25 cellular contexts compared by ENCODE assay signal in the genomic region with DNA sequence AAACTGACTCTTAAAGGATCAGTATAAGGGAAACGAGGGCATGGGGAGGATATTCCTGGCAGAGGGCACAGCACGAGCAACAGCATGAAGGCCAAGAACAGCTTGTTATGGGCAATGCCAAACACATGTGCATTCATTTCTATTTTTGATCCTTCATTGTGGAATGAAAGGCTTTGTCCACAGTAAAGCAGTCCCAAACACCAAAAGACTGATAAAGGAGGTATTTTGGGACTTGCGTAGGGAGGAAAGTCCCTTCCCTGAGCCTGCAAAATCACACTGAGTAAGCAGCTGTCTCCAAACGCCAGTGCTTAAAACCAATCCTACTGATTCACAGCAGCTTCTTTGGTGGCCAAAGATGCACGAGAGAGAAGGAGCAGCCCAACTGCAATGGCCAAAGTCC.
DNase-seq lines count a peak whose midpoint lies in the region; ATAC-seq and TF ChIP-seq lines count a peak whose summit lies in the region.
"Had no signal": no experiment of that assay in that cellular context is flagged by ENCODE, and none has a peak within 500 bp of the region (broad histone marks: within the 10 kb centered on the region; RNA-seq: fewer than 3 reads in every experiment).

No MANE protein-coding gene starts in this region.

- H3K9me3 ChIP-seq in ascending aorta = no peaks in the 10 kb centered on the region
- H3K9me3 ChIP-seq in stomach smooth muscle (ENCODE audit: control insufficient read depth in 2 of 2, low read length in 2 of 2) = no peaks in the 10 kb centered on the region
- H3K9me3 ChIP-seq: breast epithelium, SJCRH30 had no signal

- TF ChIP-seq CTCF in ascending aorta (IDR thresholded peaks at IDR 0.05) (no peak), fibroblast of pulmonary artery (IDR thresholded peaks at IDR 0.05; ENCODE audit: low read length, missing control alignments) (no peak)

- peak overlapping the region; percentile 75 to 85 for H3K27ac ChIP-seq in ascending aorta
- peak overlapping the region; percentile 31 for H3K27ac ChIP-seq in stomach smooth muscle (ENCODE audit: low read length)
- H3K27ac ChIP-seq: breast epithelium, SJCRH30, WERI-Rb-1 had no signal

- no peaks in the 10 kb centered on the region for H3K36me3 ChIP-seq in ascending aorta
- H3K36me3 ChIP-seq in stomach smooth muscle (ENCODE audit: control insufficient read depth in 2 of 2, insufficient read depth in 2 of 2, low read length in 2 of 2) = no peaks in the 10 kb centered on the region
- H3K36me3 ChIP-seq: breast epithelium, SJCRH30, WERI-Rb-1 had no signal

- H3K27me3 ChIP-seq in ascending aorta (no peaks in the 10 kb centered on the region), stomach smooth muscle (ENCODE audit: control insufficient read depth in 1 of 2, insufficient read depth in 2 of 2, low read length in 2 of 2) (no peaks in the 10 kb centered on the region)
- H3K27me3 ChIP-seq: breast epithelium, SJCRH30 had no signal

- H3K4me3 ChIP-seq in ascending aorta = peak overlapping the region in 1 of 2 donors; percentile 23
- no peak overlapping the region for H3K4me3 ChIP-seq in fibroblast of pulmonary artery (replicated peaks; ENCODE audit: low read depth, low read length)
- H3K4me3 ChIP-seq in stomach smooth muscle (ENCODE audit: low read length in 2 of 2) = no peak overlapping the region
- H3K4me3 ChIP-seq: breast epithelium, SJCRH30 had no signal

- ATAC-seq in GM19035 (IDR thresholded peaks at IDR 0.05; ENCODE audit: unreplicated experiment) = no peak
- ATAC-seq: activated T-helper 17 cell treated with anti-CD3 and anti-CD28 coated beads, Interleukin-2, amount 50 U/mL, for 72 hours; esophagus mucosa; left colon; stimulated activated naive B cell treated with anti-CD40 and anti-IgM and Interleukin-4, amounts not matched to agents 10 μg/mL and 1 μg/mL and 100 μg/mL, for 72 hours; T-cell had no signal

- H3K9ac ChIP-seq in stomach smooth muscle (ENCODE audit: low read length in 2 of 2) = no peak overlapping the region

- H3K4me1 ChIP-seq in ascending aorta (peaks cover 12 to 42% of the 10 kb centered on the region in 2 donors), stomach smooth muscle (ENCODE audit: control insufficient read depth, insufficient read depth, low read length) (peaks cover 5% of the 10 kb centered on the region)
- H3K4me1 ChIP-seq: breast epithelium, SJCRH30 had no signal

- peak in 1 of 2 donors; percentile 65 for DNase-seq in ascending aorta (ENCODE audit: low spot score in 2 of 2)
- DNase-seq in fibroblast of pulmonary artery (ENCODE audit: low read depth) = peak; percentile 3
- DNase-seq in inferior parietal cortex (ENCODE audit: extremely low spot score) = peak; percentile 42
- no peak for DNase-seq in foreskin melanocyte
- no peak for DNase-seq in NCI-H128 (lab: John Stamatoyannopoulos, UW; ENCODE audit: unreplicated experiment)
- no peak for DNase-seq in cerebellar nuclear complex (lab: John Stamatoyannopoulos, UW)
- DNase-seq: activated CD4-positive, alpha-beta T cell treated with anti-CD3 and anti-CD28 coated beads for 4 hours; activated naive CD4-positive, alpha-beta T cell treated with anti-CD3 and anti-CD28 coated beads, Interleukin-2, amount 50 U/mL, for 16 hours; amniotic stem cell; CD4-positive, alpha-beta T cell; GOT3; hippocampal formation; left colon; mesenchymal stem cell; NCI-H1694; NCI-H748 treated with DMSO at 0.1 percent for 48 hours; SJCRH30; stimulated activated naive B cell treated with anti-CD40 and anti-IgM and Interleukin-4, amounts not matched to agents 10 μg/mL and 1 μg/mL and 100 μg/mL, for 72 hours; T-cell; WERI-Rb-1 had no signal

- intact Hi-C loops in ascending aorta (cut with DNase I) = no loop called here

Comparison
In these comparisons a context has a peak if more than half of its experiments do, and no peak if none do; other contexts are left out.
1. DNase-seq: peak in fibroblast of pulmonary artery (single experiment) and inferior parietal cortex (single experiment); none in foreskin melanocyte (single experiment), NCI-H128 (single experiment) and cerebellar nuclear complex (0 of 2).